9 cellular contexts compared by ENCODE assay signal in genomic region chr3:112979244-112979832, GRCh38. TPM values are rescaled to one million over a fixed set of nuclear protein-coding genes. Genes with fewer than 3 reads are reported as not detected.
DNase-seq lines count a peak whose midpoint lies in the region; ATAC-seq and TF ChIP-seq lines count a peak whose summit lies in the region.
"Had no signal": no experiment of that assay in that cellular context is flagged by ENCODE, and none has a peak within 500 bp of the region (broad histone marks: within the 10 kb centered on the region; RNA-seq: fewer than 3 reads in every experiment).

No MANE protein-coding gene starts in this region.

- H3K36me3 Mint-ChIP-seq in Calu3 (ENCODE audit: insufficient read depth, unreplicated experiment) = no peaks in the 10 kb centered on the region
- H3K36me3 Mint-ChIP-seq in HFFc6 (ENCODE audit: low read depth) = no peaks in the 10 kb centered on the region

- CTCF ChIA-PET in Calu3 (lab: Charles Lee) = interaction anchor here (0.6 to 1.5 kb wide), 9 partner anchors 157 to 338 kb away, joined by 3 to 12 read pairs (median 4); no protein-coding TSS in a partner anchor

- DNase-seq in Calu3 (peak; percentile 4), HFFc6 (peak; percentile 45), SKM-1 treated with dmso at 0.1 percent for 144 hours (lab: John Stamatoyannopoulos, UW; ENCODE audit: unreplicated experiment) (peak; percentile 41), foreskin fibroblast (peak; percentile 8 to 58), smooth muscle cell (lab: John Stamatoyannopoulos, UW; ENCODE audit: unreplicated experiment) (no peak)

- H3K9me3 Mint-ChIP-seq in Calu3 (ENCODE audit: low read depth, unreplicated experiment) = no peaks in the 10 kb centered on the region
- H3K9me3 Mint-ChIP-seq in HFFc6 = no peaks in the 10 kb centered on the region

- H3K9ac ChIP-seq in smooth muscle cell (ENCODE audit: low read depth) = no peak overlapping the region

- peak; percentile 42 for TF ChIP-seq CTCF in Calu3 (IDR thresholded peaks at IDR 0.05; ENCODE audit: unreplicated experiment)
- peak; percentile 87 for TF ChIP-seq CTCF in HFFc6 (IDR thresholded peaks at IDR 0.05)
- TF ChIP-seq CTCF in foreskin fibroblast (IDR thresholded peaks at IDR 0.05; ENCODE audit: low read depth, low read length) = peak; percentile 45
- TF ChIP-seq CTCF in smooth muscle cell (IDR thresholded peaks at IDR 0.05; ENCODE audit: borderline replicate concordance, insufficient read depth, poor library complexity, severe bottlenecking) = peak; percentile 89

- H3K27me3 ChIP-seq in smooth muscle cell (ENCODE audit: low read depth) = no peaks in the 10 kb centered on the region
- H3K27me3 ChIP-seq: SJCRH30 had no signal

- no TSS peak for BruUV-seq in Calu3 (replicated peaks; lab: Mats Ljungman, UMichigan)

- no peak overlapping the region for H3K27ac Mint-ChIP-seq in Calu3 (ENCODE audit: unreplicated experiment)
- no peak overlapping the region for H3K27ac Mint-ChIP-seq in HFFc6

- H3K4me1 ChIP-seq in smooth muscle cell (ENCODE audit: low read depth) = no peaks in the 10 kb centered on the region
- H3K4me1 ChIP-seq: SJCRH30 had no signal

- WGBS in smooth muscle cell (ENCODE audit: low lambda C conversion rate) = 90% methylated on average over 1 of the region's 1 CpG

- no peak overlapping the region for H3K4me2 ChIP-seq in smooth muscle cell

- ATAC-seq in GM21423 (IDR thresholded peaks at IDR 0.05; ENCODE audit: unreplicated experiment) = no peak
- no peak for ATAC-seq in HG02623 (IDR thresholded peaks at IDR 0.05; ENCODE audit: unreplicated experiment)
- ATAC-seq in HG03039 (IDR thresholded peaks at IDR 0.05; ENCODE audit: unreplicated experiment) = no peak

- no peak overlapping the region for H2AFZ ChIP-seq in smooth muscle cell (ENCODE audit: low read depth)

- H3K27ac ChIP-seq in smooth muscle cell (ENCODE audit: low read depth) = no peak overlapping the region
- H3K27ac ChIP-seq: SJCRH30 had no signal

- intact Hi-C loops in Calu3 (cut with micrococcal nuclease; ENCODE audit: unreplicated experiment) = loop anchor here (1.0 to 2.0 kb wide), 2 partner anchors 337 to 397 kb away; no protein-coding TSS in a partner anchor

- no peaks in the 10 kb centered on the region for H3K79me2 ChIP-seq in smooth muscle cell (ENCODE audit: low read depth)

- H3K4me3 Mint-ChIP-seq in Calu3 (ENCODE audit: low read depth, unreplicated experiment) (no peak overlapping the region), HFFc6 (no peak overlapping the region)

- H3F3A ChIP-seq in smooth muscle cell (ENCODE audit: low read depth) = no peaks in the 10 kb centered on the region

- no peaks in the 10 kb centered on the region for H4K20me1 ChIP-seq in smooth muscle cell (ENCODE audit: low read depth)

- H3K36me3 ChIP-seq in smooth muscle cell (ENCODE audit: low read depth) = no peaks in the 10 kb centered on the region
- H3K36me3 ChIP-seq: SJCRH30 had no signal

- H3K9me3 ChIP-seq in smooth muscle cell (replicated peaks; ENCODE audit: low read depth) = no peaks in the 10 kb centered on the region
- H3K9me3 ChIP-seq: SJCRH30 had no signal

- H3K4me3 ChIP-seq in foreskin fibroblast (ENCODE audit: low read depth in 1 of 2, low read length in 2 of 2) = no peak overlapping the region
- H3K4me3 ChIP-seq in smooth muscle cell = no peak overlapping the region
- H3K4me3 ChIP-seq: SJCRH30 had no signal

- H3K27me3 Mint-ChIP-seq in Calu3 (ENCODE audit: unreplicated experiment) (no peaks in the 10 kb centered on the region), HFFc6 (ENCODE audit: insufficient read depth) (peaks cover 4% of the 10 kb centered on the region)

- H3K4me1 Mint-ChIP-seq in Calu3 (ENCODE audit: low read depth, unreplicated experiment) (no peaks in the 10 kb centered on the region), HFFc6 (ENCODE audit: low read depth) (peaks cover 6% of the 10 kb centered on the region; the same call in 1 of the 2 replicates)

RNA-seq across cellular contexts. Expression of gene CD200R1, which starts 4.4 kb away (rescaled TPM):
- total RNA-seq in Calu3 (2022) (not detected in 2 replicates), smooth muscle cell (1.1 TPM in 1 of 2 replicates, not detected in the other)
- total RNA-seq in HFFc6 (2021; fragmentation: NEBNext Ultra II Directional; extraction: Animal tissue kit (Norgen Biotek cat#: 25700)) = not detected
- not detected in 2 replicates for polyA plus RNA-seq in smooth muscle cell

RNA-seq across cellular contexts. Expression of gene GTPBP8, which starts 11.4 kb away (rescaled TPM):
- total RNA-seq in Calu3 (2022) (8.1 and 8.3 TPM in 2 replicates), smooth muscle cell (17.7 and 21.5 TPM in 2 replicates)
- total RNA-seq in HFFc6 (2021; fragmentation: NEBNext Ultra II Directional; extraction: Animal tissue kit (Norgen Biotek cat#: 25700)) = 10 to 100 TPM; 12.3 to 16.8 (median 14.8) TPM
- polyA plus RNA-seq in smooth muscle cell = 9.7 and 10.2 TPM in 2 replicates
